In the genomic region with DNA sequence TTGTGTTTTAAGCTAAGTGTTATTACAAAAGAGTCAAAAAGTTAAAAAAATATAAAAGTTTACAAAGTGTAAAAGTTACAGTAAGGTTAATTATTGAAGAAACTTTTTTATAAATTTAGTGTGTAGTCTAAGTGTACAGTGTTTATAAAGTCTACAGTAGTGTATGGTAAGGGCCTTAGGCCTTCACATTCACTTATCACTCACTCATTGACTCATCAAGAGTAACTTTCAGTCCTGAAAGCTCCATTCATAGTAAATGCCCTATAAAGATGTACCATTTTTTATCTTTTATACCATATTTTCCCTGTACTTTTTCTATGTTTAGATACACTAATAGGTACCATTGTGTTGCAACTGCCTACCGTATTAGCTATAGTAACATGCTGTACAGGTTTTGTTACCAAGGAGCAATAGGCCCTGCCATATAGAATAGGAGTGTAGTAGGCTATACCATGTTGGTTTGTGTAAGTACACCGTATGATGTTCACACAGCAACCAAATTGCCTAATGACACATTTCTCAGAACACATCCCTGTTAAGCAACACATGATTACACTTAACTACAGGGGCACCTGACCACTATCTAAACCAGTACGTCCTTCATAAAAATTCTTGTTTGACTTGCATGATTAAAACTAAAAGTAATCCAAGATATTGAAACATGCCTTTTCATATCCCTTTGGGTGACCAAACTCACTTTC, we compare ENCODE assay signal across 25 cellular contexts.
"Had no signal": no experiment of that assay in that cellular context is flagged by ENCODE, and none has a peak within 500 bp of the region (broad histone marks: within the 10 kb centered on the region; RNA-seq: fewer than 3 reads in every experiment).

No MANE protein-coding gene starts in this region.

- H3K4me3 ChIP-seq: breast epithelium, coronary artery, esophagus squamous epithelium, gastroesophageal sphincter, stomach, suprapubic skin, tibial nerve, uterus had no signal

- H2AFZ ChIP-seq: parathyroid adenoma had no signal

- H3K27ac ChIP-seq: breast epithelium, coronary artery, esophagus squamous epithelium, gastroesophageal sphincter, parathyroid adenoma, stomach, suprapubic skin, tibial nerve, uterus had no signal

- DNase-seq: activated B cell treated with CpG ODN at 0.5 μM for 24 hours; activated CD4-positive, alpha-beta memory T cell treated with anti-CD3 and anti-CD28 coated beads for 36 hours; activated CD4-positive, alpha-beta T cell treated with anti-CD3 and anti-CD28 coated beads for 48 hours; activated naive CD8-positive, alpha-beta T cell treated with anti-CD3 and anti-CD28 coated beads for 36 hours; amniotic stem cell; esophagus squamous epithelium; head of caudate nucleus; hypothalamus; islet precursor cell; left cardiac atrium; nephron progenitor cell; nucleus accumbens; right cardiac atrium; stimulated activated CD4-positive, alpha-beta T cell treated with anti-CD3 and anti-CD28 coated beads, Interleukin-12 subunit alpha, Interleukin-12 subunit beta, amount 100 ng/mL, for 4 hours; stomach; T1000; uterus had no signal

- H3K27me3 ChIP-seq: breast epithelium, esophagus squamous epithelium, gastroesophageal sphincter, stomach, suprapubic skin, tibial nerve, uterus had no signal

- H3K9me3 ChIP-seq: suprapubic skin had no signal

- H3K27ac Mint-ChIP-seq: activated B cell treated with CpG ODN at 0.5 μM for 24 hours; activated CD4-positive, alpha-beta memory T cell treated with anti-CD3 and anti-CD28 coated beads for 36 hours; activated naive CD8-positive, alpha-beta T cell treated with anti-CD3 and anti-CD28 coated beads for 36 hours; memory B cell; nephron progenitor cell; T-helper 1 cell treated with Interleukin-12 subunit alpha and Interleukin-12 subunit beta and Interleukin-4 antibody, amounts not matched to agents 30 μg/mL and 1 μg/mL, for 36 hours had no signal

- H3K79me2 ChIP-seq: parathyroid adenoma had no signal

- ATAC-seq: gastroesophageal sphincter, left cardiac atrium, right cardiac atrium had no signal

- H3K4me1 ChIP-seq: breast epithelium, esophagus squamous epithelium, gastroesophageal sphincter, parathyroid adenoma, stomach, suprapubic skin, tibial nerve, uterus had no signal

- H3K36me3 ChIP-seq: uterus had no signal
